Comparison of ENCODE assay signal across 10 cellular contexts in genomic region chr15:74374648-74375302, GRCh38. TPM values are rescaled to one million over a fixed set of nuclear protein-coding genes. Genes with fewer than 3 reads are reported as not detected.
DNase-seq lines count a peak whose midpoint lies in the region; ATAC-seq and TF ChIP-seq lines count a peak whose summit lies in the region.
"Had no signal": no experiment of that assay in that cellular context is flagged by ENCODE, and none has a peak within 500 bp of the region (broad histone marks: within the 10 kb centered on the region; RNA-seq: fewer than 3 reads in every experiment).

No MANE protein-coding gene starts in this region.

- H3K9me3 Mint-ChIP-seq in activated T-cell treated with anti-CD3 and anti-CD28 coated beads, Interleukin-2, amount 50 U/mL, for 72 hours: no peaks in the 10 kb centered on the region
- H3K9me3 Mint-ChIP-seq in glutamatergic neuron (ENCODE audit: unreplicated experiment): peaks cover 1% of the 10 kb centered on the region

- no peak for DNase-seq in activated T-cell treated with anti-CD3 and anti-CD28 coated beads, Interleukin-2, amount 50 U/mL, for 72 hours
- DNase-seq in activated T-cell treated with anti-CD3 and anti-CD28 coated beads, Interleukin-2, amount 50 U/mL, for 48 hours: no peak
- DNase-seq in RWPE2 (ENCODE audit: low spot score) (peak; percentile 80), glutamatergic neuron (no peak), T1000 (lab: John Stamatoyannopoulos, UW) (no peak), mucosa of gallbladder (ENCODE audit: low spot score) (no peak), RWPE1 (ENCODE audit: low spot score) (no peak)

- POLR2A ChIA-PET in RWPE1 (lab: Yijun Ruan, JAX; ENCODE audit: low non-redundant PET): no interaction called here

- H3K27ac Mint-ChIP-seq in activated T-cell treated with anti-CD3 and anti-CD28 coated beads, Interleukin-2, amount 50 U/mL, for 72 hours: no peak overlapping the region
- H3K27ac Mint-ChIP-seq in glutamatergic neuron (ENCODE audit: unreplicated experiment): no peak overlapping the region

- H3K36me3 ChIP-seq in RWPE2 (ENCODE audit: low read depth) (no peaks in the 10 kb centered on the region), stomach smooth muscle (ENCODE audit: control insufficient read depth in 2 of 2, insufficient read depth in 2 of 2, low read length in 2 of 2) (no peaks in the 10 kb centered on the region)

- H3K4me1 Mint-ChIP-seq in activated T-cell treated with anti-CD3 and anti-CD28 coated beads, Interleukin-2, amount 50 U/mL, for 72 hours (ENCODE audit: low read depth): peaks cover 49% of the 10 kb centered on the region
- peaks cover 11% of the 10 kb centered on the region for H3K4me1 Mint-ChIP-seq in glutamatergic neuron (ENCODE audit: low read depth, unreplicated experiment)

- H3K27me3 ChIP-seq in RWPE2 (ENCODE audit: insufficient read depth, poor library complexity, severe bottlenecking) (no peaks in the 10 kb centered on the region), stomach smooth muscle (ENCODE audit: control insufficient read depth in 1 of 2, insufficient read depth in 2 of 2, low read length in 2 of 2) (peaks cover 4 to 6% of the 10 kb centered on the region in 2 donors)

- H3K36me3 Mint-ChIP-seq in activated T-cell treated with anti-CD3 and anti-CD28 coated beads, Interleukin-2, amount 50 U/mL, for 72 hours (ENCODE audit: insufficient read depth in 2 of 2): no peaks in the 10 kb centered on the region
- no peaks in the 10 kb centered on the region for H3K36me3 Mint-ChIP-seq in glutamatergic neuron (ENCODE audit: unreplicated experiment)

- H3K4me3 ChIP-seq in RWPE2 (ENCODE audit: severe bottlenecking) (peak overlapping the region; percentile 42), stomach smooth muscle (ENCODE audit: low read length in 2 of 2) (peak overlapping the region; percentile 77 to 79)

- peak in 1 of 2 donors; percentile 16 for ATAC-seq in activated T-cell treated with anti-CD3 and anti-CD28 coated beads, Interleukin-2, amount 50 U/mL, for 72 hours (replicated peaks in 1 of 2)
- peak; percentile 11 for ATAC-seq in RWPE2 (ENCODE audit: low read depth)

- TF ChIP-seq CTCF in RWPE2 (IDR thresholded peaks at IDR 0.05; ENCODE audit: poor library complexity, severe bottlenecking): no peak
- no peak for TF ChIP-seq CTCF in glutamatergic neuron (IDR thresholded peaks at IDR 0.05; ENCODE audit: partially characterized antibody, unreplicated experiment)
- no peak for TF ChIP-seq CTCF in RWPE1 (conservative IDR thresholded peaks at IDR 0.05; ENCODE audit: low read depth)

- H3K27ac ChIP-seq in RWPE2 (ENCODE audit: poor library complexity, severe bottlenecking): peak overlapping the region; percentile 58
- H3K27ac ChIP-seq in stomach smooth muscle (ENCODE audit: low read length): no peak overlapping the region
- no peak overlapping the region for H3K27ac ChIP-seq in RWPE1

- CTCF ChIA-PET in RWPE1 (lab: Yijun Ruan, JAX): interaction anchor here (0.5 to 2.6 kb wide), 22 partner anchors 8 to 624 kb away, joined by 3 to 16 read pairs (median 4); no protein-coding TSS in a partner anchor

- H3K9me3 ChIP-seq in RWPE2 (ENCODE audit: severe bottlenecking) (no peaks in the 10 kb centered on the region), stomach smooth muscle (ENCODE audit: control insufficient read depth in 2 of 2, low read length in 2 of 2) (no peaks in the 10 kb centered on the region)

- H3K9ac ChIP-seq in stomach smooth muscle (ENCODE audit: low read length in 2 of 2): no peak overlapping the region

- peaks cover 7% of the 10 kb centered on the region for H3K27me3 Mint-ChIP-seq in activated T-cell treated with anti-CD3 and anti-CD28 coated beads, Interleukin-2, amount 50 U/mL, for 72 hours (ENCODE audit: low read depth)
- no peaks in the 10 kb centered on the region for H3K27me3 Mint-ChIP-seq in glutamatergic neuron (ENCODE audit: unreplicated experiment)

- H3K4me1 ChIP-seq in RWPE2 (ENCODE audit: insufficient read depth, poor library complexity, severe bottlenecking): peaks cover 6% of the 10 kb centered on the region
- H3K4me1 ChIP-seq in stomach smooth muscle (ENCODE audit: control insufficient read depth, insufficient read depth, low read length): peaks cover 16% of the 10 kb centered on the region

- peak overlapping the region; percentile 79 to 90 for H3K4me3 Mint-ChIP-seq in activated T-cell treated with anti-CD3 and anti-CD28 coated beads, Interleukin-2, amount 50 U/mL, for 72 hours
- peak overlapping the region; percentile 72 for H3K4me3 Mint-ChIP-seq in glutamatergic neuron (ENCODE audit: unreplicated experiment)

RNA-seq across cellular contexts. Expression of gene CYP11A1, which starts 7.3 kb away (rescaled TPM):
- under 1 TPM; 0.21 to 0.26 TPM for total RNA-seq in activated T-cell treated with anti-CD3 and anti-CD28 coated beads, Interleukin-2, amount 50 U/mL, for 72 hours
- total RNA-seq in glutamatergic neuron (ENCODE audit: unreplicated experiment) (not detected), mucosa of gallbladder (0.72 TPM)
- total RNA-seq: myocyte, SK-MEL-5 had no signal

RNA-seq across cellular contexts. Expression of gene SEMA7A, which starts 59.0 kb away (rescaled TPM):
- 10 to 100 TPM; 46.7 to 57.1 TPM for total RNA-seq in activated T-cell treated with anti-CD3 and anti-CD28 coated beads, Interleukin-2, amount 50 U/mL, for 72 hours
- total RNA-seq in glutamatergic neuron (ENCODE audit: unreplicated experiment) (16.2 TPM), mucosa of gallbladder (3.2 TPM)
